27 cellular contexts compared by ENCODE assay signal in genomic region chr15:24948495-24948894, GRCh38.
"Had no signal": no experiment of that assay in that cellular context is flagged by ENCODE, and none has a peak within 500 bp of the region (broad histone marks: within the 10 kb centered on the region; RNA-seq: fewer than 3 reads in every experiment).

No MANE protein-coding gene starts in this region.

- H3K9me3 ChIP-seq: suprapubic skin, testis, thoracic aorta, thyroid gland, tibial artery, tibial nerve, transverse colon, upper lobe of left lung, upper lobe of right lung, uterus, vagina had no signal

- DNase-seq: stimulated activated CD4-positive, alpha-beta T cell treated with anti-CD3 and anti-CD28 coated beads, Interleukin-2, amount 100 ng/mL, for 48 hours; stimulated activated CD4-positive, alpha-beta T cell treated with anti-CD3 and anti-CD28 coated beads, Interleukin-4, amount 100 ng/mL, for 1 hour; stimulated activated CD4-positive, alpha-beta T cell treated with anti-CD3 and anti-CD28 coated beads, Interleukin-4, amount 100 ng/mL, for 24 hours; stimulated activated CD4-positive, alpha-beta T cell treated with anti-CD3 and anti-CD28 coated beads, Interleukin-4, amount 100 ng/mL, for 4 hours; stimulated activated CD8-positive, alpha-beta memory T cell treated with anti-CD3 and anti-CD28 coated beads, Interleukin-4, amount 100 ng/mL, for 48 hours; stimulated activated naive B cell treated with anti-CD40 and anti-IgM and Interleukin-4, amounts not matched to agents 10 μg/mL and 1 μg/mL and 100 μg/mL, for 72 hours; stimulated activated naive CD4-positive, alpha-beta T cell; stimulated activated naive CD4-positive, alpha-beta T cell treated with Interleukin-2 at 50 U/mL for 16 hours; stimulated activated naive CD8-positive, alpha-beta T cell treated with anti-CD3 and anti-CD28 coated beads, Interleukin-15, amount 100 ng/mL, for 72 hours; stimulated activated naive CD8-positive, alpha-beta T cell treated with anti-CD3 and anti-CD28 coated beads, Interleukin-15, Interleukin-2, amounts not matched to agents 100 U/mL and 50 U/mL, for 24 hours; stomach; substantia nigra; testis; thyroid gland; tibial artery; transverse colon; trophoblast cell; upper lobe of left lung; upper lobe of right lung; uterus had no signal

- H3K27me3 ChIP-seq: stomach, testis, thyroid gland, tibial artery, tibial nerve, transverse colon, upper lobe of left lung, upper lobe of right lung, uterus, vagina had no signal

- H3K4me3 ChIP-seq: stomach, suprapubic skin, testis, thoracic aorta, thyroid gland, tibial artery, tibial nerve, transverse colon, upper lobe of left lung, upper lobe of right lung, uterus, vagina had no signal

- H3K4me1 ChIP-seq: suprapubic skin, testis, tibial nerve, upper lobe of left lung, upper lobe of right lung, uterus, vagina had no signal

- H3K27ac ChIP-seq: stomach, suprapubic skin, testis, thoracic aorta, thyroid gland, tibial artery, tibial nerve, transverse colon, upper lobe of left lung, upper lobe of right lung, uterus, vagina had no signal

- FAIRE-seq: urothelium cell line had no signal

- ATAC-seq: stimulated activated effector memory CD8-positive, alpha-beta T cell treated with anti-CD3 and anti-CD28 coated beads, Interleukin-12 subunit alpha, Interleukin-12 subunit beta, amount 100 ng/mL, for 72 hours; stimulated activated memory B cell treated with anti-CD40 and anti-IgM and Interleukin-4, amounts not matched to agents 10 μg/mL and 1 μg/mL and 100 μg/mL, for 72 hours; stimulated activated naive B cell treated with anti-CD40 and anti-IgM and Interleukin-4, amounts not matched to agents 10 μg/mL and 1 μg/mL and 100 μg/mL, for 72 hours; stimulated activated naive CD8-positive, alpha-beta T cell treated with anti-CD3 and anti-CD28 coated beads, Interleukin-15, amount 100 ng/mL, for 72 hours; stimulated activated naive CD8-positive, alpha-beta T cell treated with anti-CD3 and anti-CD28 coated beads, Interleukin-15, Interleukin-2, amounts not matched to agents 100 U/mL and 50 U/mL, for 24 hours; upper lobe of right lung had no signal

- H3K36me3 ChIP-seq: stomach, suprapubic skin, thoracic aorta, thyroid gland, tibial artery, tibial nerve, transverse colon, upper lobe of left lung, upper lobe of right lung, uterus, vagina had no signal
